In the genomic region with DNA sequence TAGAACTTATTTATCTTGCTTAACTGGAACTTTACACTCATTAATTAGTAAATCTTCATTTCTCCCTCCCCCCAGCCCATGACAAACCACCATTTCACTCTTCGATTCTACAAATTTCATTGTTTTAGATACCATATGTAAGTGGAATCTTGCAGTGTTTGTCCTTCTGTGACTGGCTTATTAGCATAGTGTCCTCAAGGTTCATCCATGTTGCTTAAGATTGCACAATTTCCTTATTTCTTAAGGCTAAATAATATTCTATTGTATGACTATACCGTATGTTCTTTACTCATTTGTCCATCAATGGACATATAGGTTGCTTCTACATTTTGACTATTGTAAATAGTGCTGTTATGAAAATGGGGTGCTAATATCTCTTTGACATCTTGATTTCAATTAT, we compare ENCODE assay signal across 11 cellular contexts. TPM values are rescaled to one million over a fixed set of nuclear protein-coding genes. Genes with fewer than 3 reads are reported as not detected.
DNase-seq lines count a peak whose midpoint lies in the region; ATAC-seq and TF ChIP-seq lines count a peak whose summit lies in the region.
"Had no signal": no experiment of that assay in that cellular context is flagged by ENCODE, and none has a peak within 500 bp of the region (broad histone marks: within the 10 kb centered on the region; RNA-seq: fewer than 3 reads in every experiment).

No MANE protein-coding gene starts in this region.

- H3K36me3 ChIP-seq in CD4-positive, CD25-positive, alpha-beta regulatory T cell (ENCODE audit: control insufficient read depth, insufficient read depth, low read length): no peaks in the 10 kb centered on the region
- no peaks in the 10 kb centered on the region for H3K36me3 ChIP-seq in mesenchymal stem cell (ENCODE audit: control insufficient read depth in 1 of 2, insufficient read depth in 2 of 2, low read depth in 1 of 2, low read length in 2 of 2)

- no peak overlapping the region for H4K8ac ChIP-seq in mesenchymal stem cell (ENCODE audit: low read length)

- H3K9me3 ChIP-seq in CD4-positive, CD25-positive, alpha-beta regulatory T cell (ENCODE audit: control insufficient read depth in 2 of 2, low read length in 2 of 2): no peaks in the 10 kb centered on the region
- no peaks in the 10 kb centered on the region for H3K9me3 ChIP-seq in mesenchymal stem cell (ENCODE audit: control insufficient read depth, low read length)

- peaks cover 12 to 25% (median 19%) of the 10 kb centered on the region in 4 donors for H3K4me1 Mint-ChIP-seq in CD4-positive, CD25-positive, alpha-beta regulatory T cell
- peaks cover 10% of the 10 kb centered on the region for H3K4me1 Mint-ChIP-seq in activated T-helper 17 cell treated with anti-CD3 and anti-CD28 coated beads, Interleukin-2, amount 50 U/mL, for 72 hours

- H3K27ac ChIP-seq in CD4-positive, CD25-positive, alpha-beta regulatory T cell (ENCODE audit: insufficient read depth, low read length, poor library complexity, severe bottlenecking): no peak overlapping the region
- no peak overlapping the region for H3K27ac ChIP-seq in mesenchymal stem cell (ENCODE audit: low read length, poor library complexity, severe bottlenecking)
- H3K27ac ChIP-seq: dorsolateral prefrontal cortex had no signal

- peaks cover 2% of the 10 kb centered on the region for H3K79me1 ChIP-seq in mesenchymal stem cell (replicated peaks; ENCODE audit: low read length, poor library complexity, severe bottlenecking)

- H3K36me3 Mint-ChIP-seq in CD4-positive, CD25-positive, alpha-beta regulatory T cell: no peaks in the 10 kb centered on the region
- H3K36me3 Mint-ChIP-seq in activated T-helper 17 cell treated with anti-CD3 and anti-CD28 coated beads, Interleukin-2, amount 50 U/mL, for 72 hours (ENCODE audit: low read depth): no peaks in the 10 kb centered on the region

- no peak overlapping the region for H2BK12ac ChIP-seq in mesenchymal stem cell (ENCODE audit: low read length in 2 of 2)

- H3K23ac ChIP-seq in mesenchymal stem cell (ENCODE audit: low read length in 2 of 2): no peak overlapping the region

- H3K27me3 Mint-ChIP-seq in CD4-positive, CD25-positive, alpha-beta regulatory T cell: peaks cover 38% of the 10 kb centered on the region
- H3K27me3 Mint-ChIP-seq in activated T-helper 17 cell treated with anti-CD3 and anti-CD28 coated beads, Interleukin-2, amount 50 U/mL, for 72 hours: peaks cover 10% of the 10 kb centered on the region

- H4K91ac ChIP-seq in mesenchymal stem cell (ENCODE audit: low read length): no peak overlapping the region

- no peak overlapping the region for H2AFZ ChIP-seq in mesenchymal stem cell (ENCODE audit: low read depth, low read length)

- peaks cover 0 to 2% (median 0%) of the 10 kb centered on the region in 7 donors for H3K9me3 Mint-ChIP-seq in CD4-positive, CD25-positive, alpha-beta regulatory T cell
- H3K9me3 Mint-ChIP-seq in activated T-helper 17 cell treated with anti-CD3 and anti-CD28 coated beads, Interleukin-2, amount 50 U/mL, for 72 hours: no peaks in the 10 kb centered on the region

- no peak overlapping the region for H3K14ac ChIP-seq in mesenchymal stem cell (ENCODE audit: low read length in 2 of 2)

- no CpG with 5 or more reads among the region's 2 CpGs for whole genome bisulfite sequencing in mesenchymal stem cell

- peak overlapping the region in 3 of 4 donors; percentile 45 to 80 (median 47) for H3K4me3 Mint-ChIP-seq in CD4-positive, CD25-positive, alpha-beta regulatory T cell
- peak overlapping the region; percentile 76 for H3K4me3 Mint-ChIP-seq in activated T-helper 17 cell treated with anti-CD3 and anti-CD28 coated beads, Interleukin-2, amount 50 U/mL, for 72 hours

- no peak overlapping the region for H3K4ac ChIP-seq in mesenchymal stem cell (ENCODE audit: low read depth in 1 of 2, low read length in 2 of 2)

- DNase-seq in CD4-positive, CD25-positive, alpha-beta regulatory T cell: no peak
- DNase-seq in mesenchymal stem cell: no peak
- DNase-seq in activated effector memory CD4-positive, alpha-beta T cell treated with anti-CD3 and anti-CD28 coated beads, Interleukin-2, amount 50 U/mL, for 16 hours: no peak
- DNase-seq in SHP77 treated with DMSO at 0.1 percent for 48 hours (lab: John Stamatoyannopoulos, UW): no peak
- DNase-seq: dorsolateral prefrontal cortex, NCI-H1092, retina had no signal

- TF ChIP-seq POLR2A in GM18505 (IDR thresholded peaks at IDR 0.05; ENCODE audit: borderline replicate concordance, extremely low read depth, insufficient read depth, insufficient read length): no peak

- peaks cover 12% of the 10 kb centered on the region for H3K27me3 ChIP-seq in CD4-positive, CD25-positive, alpha-beta regulatory T cell (ENCODE audit: control insufficient read depth, insufficient read depth, low read length)
- H3K27me3 ChIP-seq in mesenchymal stem cell (ENCODE audit: control insufficient read depth in 1 of 2, insufficient read depth in 1 of 2, low read length in 2 of 2): peaks cover 0 to 3% of the 10 kb centered on the region in 2 experiments

- TF ChIP-seq RAD21 in Ishikawa (IDR thresholded peaks at IDR 0.05; ENCODE audit: low read depth): no peak

- H3K4me1 ChIP-seq in CD4-positive, CD25-positive, alpha-beta regulatory T cell (ENCODE audit: control insufficient read depth, insufficient read depth, low read length, poor library complexity, severe bottlenecking): peaks cover 10% of the 10 kb centered on the region
- no peaks in the 10 kb centered on the region for H3K4me1 ChIP-seq in mesenchymal stem cell (ENCODE audit: control insufficient read depth, insufficient read depth, low read depth, low read length)

- no peak for ATAC-seq in CD4-positive, CD25-positive, alpha-beta regulatory T cell (ENCODE audit: low read depth in 2 of 2)
- no peak for ATAC-seq in activated T-helper 17 cell treated with anti-CD3 and anti-CD28 coated beads, Interleukin-2, amount 50 U/mL, for 72 hours (replicated peaks)
- no peak for ATAC-seq in GM21619 (IDR thresholded peaks at IDR 0.05; ENCODE audit: unreplicated experiment)
- ATAC-seq in GM18505 (IDR thresholded peaks at IDR 0.05; ENCODE audit: unreplicated experiment): no peak

- H2BK15ac ChIP-seq in mesenchymal stem cell (ENCODE audit: low read depth, poor library complexity, severe bottlenecking): no peak overlapping the region

- H3K9ac ChIP-seq in mesenchymal stem cell (ENCODE audit: low read length): peak overlapping the region; percentile 44

- H2BK5ac ChIP-seq in mesenchymal stem cell (ENCODE audit: low read depth, low read length, poor library complexity, severe bottlenecking): no peak overlapping the region

- no peak for TF ChIP-seq EP300 in Ishikawa (IDR thresholded peaks at IDR 0.05; ENCODE audit: borderline replicate concordance)

- no peak overlapping the region for H2BK120ac ChIP-seq in mesenchymal stem cell (ENCODE audit: low read depth, low read length)

- H3K18ac ChIP-seq in mesenchymal stem cell (ENCODE audit: low read depth in 1 of 2, low read length in 2 of 2): no peak overlapping the region

- H3K4me3 ChIP-seq in CD4-positive, CD25-positive, alpha-beta regulatory T cell (ENCODE audit: low read depth, low read length): peak overlapping the region; percentile 94
- H3K4me3 ChIP-seq in mesenchymal stem cell (ENCODE audit: insufficient read depth in 1 of 2, low read depth in 1 of 2, low read length in 2 of 2): peak overlapping the region in 1 of 2 experiments; percentile 60

- H3K27ac Mint-ChIP-seq in CD4-positive, CD25-positive, alpha-beta regulatory T cell: peak overlapping the region in 2 of 3 donors; percentile 11 to 24
- peak overlapping the region; percentile 59 for H3K27ac Mint-ChIP-seq in activated T-helper 17 cell treated with anti-CD3 and anti-CD28 coated beads, Interleukin-2, amount 50 U/mL, for 72 hours

- no peak overlapping the region for H2AK5ac ChIP-seq in mesenchymal stem cell (ENCODE audit: low read length, severe bottlenecking)

- H3K4me2 ChIP-seq in mesenchymal stem cell (ENCODE audit: low read length, poor library complexity, severe bottlenecking): no peak overlapping the region

TF ChIP-seq in Ishikawa, 13 proteins besides CTCF, POLR2A, EP300 and RAD21:
- peak; percentile 29; the same call in 1 of the 2 replicates for TF ChIP-seq CEBPB (IDR thresholded peaks at IDR 0.05)
- TF ChIP-seq ZBTB7A (IDR thresholded peaks at IDR 0.05; ENCODE audit: low read depth): no peak

RNA-seq across cellular contexts. Expression of a gene that starts 24.5 kb away (rescaled TPM):
- 3.2 TPM for total RNA-seq in CD4-positive, CD25-positive, alpha-beta regulatory T cell
- 1 to 10 TPM; 2.8 to 5.4 (median 3.2) TPM for polyA plus RNA-seq in CD4-positive, CD25-positive, alpha-beta regulatory T cell
- total RNA-seq in activated T-helper 17 cell treated with anti-CD3 and anti-CD28 coated beads, Interleukin-2, amount 50 U/mL, for 72 hours: 1 to 10 TPM; 1.3 to 3.7 TPM
- 2.9 TPM for polyA plus RNA-seq in mesenchymal stem cell (2013, experiment 1 of 2)
- polyA plus RNA-seq in mesenchymal stem cell (2013, experiment 2 of 2): 3.2 TPM

RNA-seq across cellular contexts. Expression of a gene that starts 34.5 kb away (rescaled TPM):
- 23.9 TPM for total RNA-seq in CD4-positive, CD25-positive, alpha-beta regulatory T cell
- 1 to 10 TPM; 3.4 to 8.1 (median 6.2) TPM for polyA plus RNA-seq in CD4-positive, CD25-positive, alpha-beta regulatory T cell
- 10 to 100 TPM; 17.3 to 18.7 TPM for total RNA-seq in activated T-helper 17 cell treated with anti-CD3 and anti-CD28 coated beads, Interleukin-2, amount 50 U/mL, for 72 hours
- 3,023 TPM for polyA plus RNA-seq in mesenchymal stem cell (2013, experiment 1 of 2)
- 3,062 TPM for polyA plus RNA-seq in mesenchymal stem cell (2013, experiment 2 of 2)
